Comparison of ENCODE assay signal across 9 cellular contexts in genomic region chr21:34670220-34670961, GRCh38. TPM values are rescaled to one million over a fixed set of nuclear protein-coding genes. Genes with fewer than 3 reads are reported as not detected.
A peak's percentile ranks its signal among the peaks of the same experiment; 100 is the strongest.
DNase-seq lines count a peak whose midpoint lies in the region; ATAC-seq, FAIRE-seq and TF ChIP-seq lines count a peak whose summit lies in the region.
"Had no signal": no experiment of that assay in that cellular context is flagged by ENCODE, and none has a peak within 500 bp of the region (broad histone marks: within the 10 kb centered on the region; RNA-seq: fewer than 3 reads in every experiment).

No MANE protein-coding gene starts in this region.

- no peaks in the 10 kb centered on the region for H3K79me2 ChIP-seq in MM.1S (ENCODE audit: low read length)
- no peaks in the 10 kb centered on the region for H3K79me2 ChIP-seq in osteoblast (ENCODE audit: insufficient read depth, low read length)

- peaks cover 19% of the 10 kb centered on the region for H3K4me1 Mint-ChIP-seq in CD4-positive, alpha-beta T cell (ENCODE audit: low read depth)

- FAIRE-seq in frontal cortex (lab: Jason Lieb, UNC) = no peak

- POLR2A ChIA-PET in CD4-positive, alpha-beta T cell (lab: Charles Lee) = no interaction called here

- intact Hi-C loops in CD4-positive, alpha-beta T cell (cut with DNase I, micrococcal nuclease) = no loop called here
- intact Hi-C loops in esophagus muscularis mucosa (cut with DNase I) = no loop called here

- ATAC-seq in CD4-positive, alpha-beta T cell (ENCODE audit: poor library complexity) = no peak
- no peak for ATAC-seq in HG03354 (IDR thresholded peaks at IDR 0.05; ENCODE audit: poor library complexity, severe bottlenecking, unreplicated experiment)

- H3F3A ChIP-seq in MM.1S (ENCODE audit: insufficient read depth, low read length) = no peaks in the 10 kb centered on the region

- no peak for TF ChIP-seq CTCF in CD4-positive, alpha-beta T cell (IDR thresholded peaks at IDR 0.05)
- TF ChIP-seq CTCF in MM.1S (IDR thresholded peaks at IDR 0.05; ENCODE audit: low read length) (no peak), esophagus muscularis mucosa (IDR thresholded peaks at IDR 0.05) (no peak), osteoblast (IDR thresholded peaks at IDR 0.05; ENCODE audit: extremely low read depth, low read depth, low read length) (no peak)

- WGBS in esophagus muscularis mucosa = 2% methylated on average over 40 of the region's 70 CpGs

- TF ChIP-seq POLR2A in esophagus muscularis mucosa (IDR thresholded peaks at IDR 0.05; ENCODE audit: low read depth) = no peak

- H3K27me3 ChIP-seq in CD4-positive, alpha-beta T cell (ENCODE audit: control insufficient read depth, insufficient read depth, low read length) = peaks cover 64% of the 10 kb centered on the region
- H3K27me3 ChIP-seq in MM.1S (replicated peaks; ENCODE audit: insufficient read depth, low read length) = peaks cover 8% of the 10 kb centered on the region
- peaks cover 0 to 79% (median 30%) of the 10 kb centered on the region in 4 donors for H3K27me3 ChIP-seq in esophagus muscularis mucosa
- peaks cover 85% of the 10 kb centered on the region for H3K27me3 ChIP-seq in osteoblast (ENCODE audit: insufficient read depth, low read length)

- no peak overlapping the region for H3K27ac Mint-ChIP-seq in CD4-positive, alpha-beta T cell

- H3K27ac ChIP-seq in CD4-positive, alpha-beta T cell (ENCODE audit: low read depth, low read length) = no peak overlapping the region
- H3K27ac ChIP-seq in MM.1S (ENCODE audit: low read length) = no peak overlapping the region
- H3K27ac ChIP-seq in esophagus muscularis mucosa (replicated peaks in 1 of 4) = peak overlapping the region in 1 of 4 donors; percentile 20
- no peak overlapping the region for H3K27ac ChIP-seq in osteoblast (ENCODE audit: low read depth, low read length)
- H3K27ac ChIP-seq: neutrophil had no signal

- H3K36me3 ChIP-seq in MM.1S (replicated peaks; ENCODE audit: insufficient read depth, low read length) = no peaks in the 10 kb centered on the region
- no peaks in the 10 kb centered on the region for H3K36me3 ChIP-seq in esophagus muscularis mucosa
- no peaks in the 10 kb centered on the region for H3K36me3 ChIP-seq in osteoblast (ENCODE audit: insufficient read depth, low read length)
- H3K36me3 ChIP-seq: neutrophil had no signal

- H3K4me3 Mint-ChIP-seq in CD4-positive, alpha-beta T cell = peak overlapping the region; percentile 54

- H3K4me3 ChIP-seq in MM.1S (ENCODE audit: low read length) = peak overlapping the region; percentile 31; the same call in 1 of the 2 replicates
- peak overlapping the region; percentile 41 to 57 (median 46) for H3K4me3 ChIP-seq in esophagus muscularis mucosa
- H3K4me3 ChIP-seq in osteoblast (ENCODE audit: insufficient read depth, low read length) = peak overlapping the region; percentile 60

- H3K36me3 Mint-ChIP-seq in CD4-positive, alpha-beta T cell (ENCODE audit: low read depth) = no peaks in the 10 kb centered on the region

- no peaks in the 10 kb centered on the region for H3K4me1 ChIP-seq in MM.1S (ENCODE audit: low read length)
- H3K4me1 ChIP-seq in esophagus muscularis mucosa = peaks cover 13 to 24% (median 21%) of the 10 kb centered on the region in 4 donors
- H3K4me1 ChIP-seq in osteoblast (ENCODE audit: insufficient read depth, low read length) = peaks cover 4% of the 10 kb centered on the region

- CTCF ChIA-PET in CD4-positive, alpha-beta T cell (lab: Charles Lee) = no interaction called here

- H3K27me3 Mint-ChIP-seq in CD4-positive, alpha-beta T cell = peaks cover 73% of the 10 kb centered on the region

- H2AFZ ChIP-seq in MM.1S (ENCODE audit: low read length) = peak overlapping the region; percentile 25; the same call in 1 of the 2 replicates
- peak overlapping the region; percentile 78 for H2AFZ ChIP-seq in osteoblast (ENCODE audit: low read length)

- H3K9me3 ChIP-seq in CD4-positive, alpha-beta T cell (ENCODE audit: control insufficient read depth, low read length) = no peaks in the 10 kb centered on the region
- no peaks in the 10 kb centered on the region for H3K9me3 ChIP-seq in MM.1S (replicated peaks; ENCODE audit: insufficient read depth, low read length)
- H3K9me3 ChIP-seq in esophagus muscularis mucosa = no peaks in the 10 kb centered on the region
- no peaks in the 10 kb centered on the region for H3K9me3 ChIP-seq in osteoblast (ENCODE audit: low read depth, low read length)
- H3K9me3 ChIP-seq: neutrophil had no signal

- no peak for DNase-seq in CD4-positive, alpha-beta T cell
- DNase-seq in MM.1S (no peak), esophagus muscularis mucosa (ENCODE audit: extremely low spot score) (no peak), osteoblast (ENCODE audit: insufficient read length, low spot score, missing footprints) (no peak), HT-29 (ENCODE audit: low spot score) (no peak), frontal cortex (ENCODE audit: low spot score in 2 of 2) (no peak)
- DNase-seq in effector CD4-positive, alpha-beta T cell = no peak

- no peaks in the 10 kb centered on the region for H3K9me3 Mint-ChIP-seq in CD4-positive, alpha-beta T cell

- H3K4me2 ChIP-seq in MM.1S (ENCODE audit: low read depth, low read length) = peak overlapping the region; percentile 19; the same call in 1 of the 2 replicates
- H3K4me2 ChIP-seq in osteoblast (ENCODE audit: insufficient read depth, low read length) = peak overlapping the region; percentile 74

- H3K9me2 ChIP-seq in MM.1S (replicated peaks; ENCODE audit: insufficient read depth, low read length) = no peaks in the 10 kb centered on the region

- no peak for TF ChIP-seq EP300 in esophagus muscularis mucosa (IDR thresholded peaks at IDR 0.05)

- H3K9ac ChIP-seq in MM.1S (ENCODE audit: low read length) = no peak overlapping the region

- no peaks in the 10 kb centered on the region for H4K20me1 ChIP-seq in MM.1S (ENCODE audit: insufficient read depth, low read length)
- H4K20me1 ChIP-seq in osteoblast (ENCODE audit: insufficient read depth, low read length) = no peaks in the 10 kb centered on the region

RNA-seq across cellular contexts. Expression of gene CLIC6, which starts 1.6 kb away (rescaled TPM):
- total RNA-seq in CD4-positive, alpha-beta T cell = under 1 TPM in 1 of 2 experiments, not detected in 1; 0.14 TPM
- total RNA-seq in esophagus muscularis mucosa (1 to 10 TPM in 1 of 4 donors, under 1 TPM in 3; under 0.01 to 1.9 (median 0.39) TPM), osteoblast (under 0.01 TPM in 2 replicates), frontal cortex (under 0.01 TPM)
- total RNA-seq in HT-29 (2014; rRNA removed; shearing (Covaris generic)) = not detected in 2 replicates

RNA-seq across cellular contexts. Expression of gene RCAN1, which starts 55.5 kb away (rescaled TPM):
- 1 to 10 TPM; 1.1 to 1.5 TPM for total RNA-seq in CD4-positive, alpha-beta T cell
- 10 to 100 TPM; 32.4 to 58.8 (median 37.9) TPM for total RNA-seq in esophagus muscularis mucosa
- total RNA-seq in osteoblast = 99.6 and 103 TPM in 2 replicates
- 6.9 and 8.3 TPM in 2 replicates for total RNA-seq in HT-29 (2014; rRNA removed; shearing (Covaris generic))
- total RNA-seq in frontal cortex = 88.0 TPM
